ENCODE assay signal across 18 cellular contexts in the genomic region with DNA sequence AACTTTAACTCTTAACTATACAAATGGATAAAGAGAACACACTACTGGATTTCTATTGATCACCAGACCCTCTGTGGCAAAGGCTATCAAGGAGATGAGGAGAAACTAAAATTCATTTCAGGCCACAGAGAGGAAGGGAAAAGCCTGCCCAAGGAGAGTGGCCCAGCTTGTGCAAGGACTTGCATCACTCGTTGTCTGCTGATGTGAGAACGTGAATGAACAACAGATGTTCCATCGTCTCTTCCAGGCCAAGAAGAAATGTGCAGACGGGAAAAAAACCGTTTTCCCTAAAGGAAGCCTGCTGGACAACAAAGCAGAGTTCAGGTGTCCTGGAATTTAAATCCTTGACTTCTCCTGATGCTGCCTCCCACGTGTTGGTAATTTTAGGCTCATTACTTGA.
DNase-seq lines count a peak whose midpoint lies in the region; TF ChIP-seq lines count a peak whose summit lies in the region.
"Had no signal": no experiment of that assay in that cellular context is flagged by ENCODE, and none has a peak within 500 bp of the region (broad histone marks: within the 10 kb centered on the region; RNA-seq: fewer than 3 reads in every experiment).

No MANE protein-coding gene starts in this region.

- H2BK120ac ChIP-seq in mesenchymal stem cell (ENCODE audit: low read depth, low read length), result no peak overlapping the region

- 88% methylated on average over 6 of the region's 6 CpGs for WGBS in mesenchymal stem cell

- no peak overlapping the region for H3K18ac ChIP-seq in mesenchymal stem cell (ENCODE audit: low read depth in 1 of 2, low read length in 2 of 2)

- no peak overlapping the region for H4K8ac ChIP-seq in mesenchymal stem cell (ENCODE audit: low read length)

- DNase-seq in HFF-Myc (ENCODE audit: extremely low read depth, low read depth) (peak; percentile 81), fibroblast of peridontal ligament (ENCODE audit: extremely low read depth) (peak; percentile 72), mesenchymal stem cell (no peak), neural progenitor cell (ENCODE audit: low spot score) (no peak), COR-L47 (lab: John Stamatoyannopoulos, UW) (no peak), NCI-H2029 (lab: John Stamatoyannopoulos, UW) (no peak), cerebellar nuclear complex (lab: John Stamatoyannopoulos, UW) (no peak)
- DNase-seq: activated CD4-positive, alpha-beta memory T cell treated with anti-CD3 and anti-CD28 coated beads, Interleukin-2, amount 10 ng/mL, durations not matched to agents 7 days and 5 days; effector CD4-positive, alpha-beta T cell; kidney glomerular epithelial cell; NCI-H1694; NCI-H510A treated with DMSO at 0.1 percent for 48 hours; OCI-M1 had no signal

- peaks cover 5% of the 10 kb centered on the region for H3K27me3 Mint-ChIP-seq in neural progenitor cell (ENCODE audit: insufficient read depth, low read depth)
- H3K27me3 Mint-ChIP-seq: activated CD4-positive, alpha-beta memory T cell treated with anti-CD3 and anti-CD28 coated beads, Interleukin-2, amount 10 ng/mL, durations not matched to agents 7 days and 5 days; stimulated activated naive CD8-positive, alpha-beta T cell treated with anti-CD3 and anti-CD28 coated beads, Interleukin-15, amount 100 ng/mL, for 72 hours had no signal

- H3K27me3 ChIP-seq in mesenchymal stem cell (ENCODE audit: control insufficient read depth in 1 of 2, insufficient read depth in 1 of 2, low read length in 2 of 2), result no peaks in the 10 kb centered on the region
- no peaks in the 10 kb centered on the region for H3K27me3 ChIP-seq in subcutaneous abdominal adipose tissue (ENCODE audit: control insufficient read depth in 5 of 5, insufficient read depth in 4 of 5, low read length in 5 of 5)
- no peaks in the 10 kb centered on the region for H3K27me3 ChIP-seq in neural progenitor cell
- H3K27me3 ChIP-seq: body of pancreas had no signal

- H3K4me1 ChIP-seq in mesenchymal stem cell (ENCODE audit: control insufficient read depth, insufficient read depth, low read depth, low read length) (peaks cover 1% of the 10 kb centered on the region), subcutaneous abdominal adipose tissue (ENCODE audit: control insufficient read depth in 5 of 5, insufficient read depth in 5 of 5, low read length in 5 of 5) (peaks cover 2 to 71% (median 50%) of the 10 kb centered on the region in 5 donors), neural progenitor cell (peaks cover 3% of the 10 kb centered on the region)

- H2AK5ac ChIP-seq in mesenchymal stem cell (ENCODE audit: low read length, severe bottlenecking), result peak overlapping the region; percentile 31

- no peaks in the 10 kb centered on the region for H4K20me1 ChIP-seq in neural progenitor cell (ENCODE audit: low read depth)

- no peak overlapping the region for H3K23ac ChIP-seq in mesenchymal stem cell (ENCODE audit: low read length in 2 of 2)

- H4K91ac ChIP-seq in mesenchymal stem cell (ENCODE audit: low read length), result no peak overlapping the region

- no peak overlapping the region for H2BK15ac ChIP-seq in mesenchymal stem cell (ENCODE audit: low read depth, poor library complexity, severe bottlenecking)

- no peaks in the 10 kb centered on the region for H3K36me3 Mint-ChIP-seq in neural progenitor cell

- TF ChIP-seq CTCF in HFF-Myc (IDR thresholded peaks at IDR 0.05; ENCODE audit: low read depth, low read length, missing control alignments), result no peak
- no peak for TF ChIP-seq CTCF in neural progenitor cell (IDR thresholded peaks at IDR 0.05)

- H3K79me1 ChIP-seq in mesenchymal stem cell (replicated peaks; ENCODE audit: low read length, poor library complexity, severe bottlenecking), result peaks cover 4% of the 10 kb centered on the region

- H3K27ac ChIP-seq in mesenchymal stem cell (ENCODE audit: low read length, poor library complexity, severe bottlenecking) (no peak overlapping the region), subcutaneous abdominal adipose tissue (ENCODE audit: low read depth, low read length) (peak overlapping the region; percentile 77), neural progenitor cell (no peak overlapping the region)
- H3K27ac ChIP-seq: C4-2B had no signal

- H2AFZ ChIP-seq in mesenchymal stem cell (ENCODE audit: low read depth, low read length) (no peak overlapping the region), neural progenitor cell (replicated peaks) (no peak overlapping the region)

- H3K9me3 ChIP-seq in mesenchymal stem cell (ENCODE audit: control insufficient read depth, low read length) (no peaks in the 10 kb centered on the region), subcutaneous abdominal adipose tissue (ENCODE audit: control insufficient read depth in 5 of 5, low read length in 5 of 5) (no peaks in the 10 kb centered on the region), neural progenitor cell (ENCODE audit: low read depth) (no peaks in the 10 kb centered on the region)
- H3K9me3 ChIP-seq: body of pancreas had no signal

- H3K9me3 Mint-ChIP-seq in neural progenitor cell, result no peaks in the 10 kb centered on the region
- H3K9me3 Mint-ChIP-seq: activated CD4-positive, alpha-beta memory T cell treated with anti-CD3 and anti-CD28 coated beads, Interleukin-2, amount 10 ng/mL, durations not matched to agents 7 days and 5 days; stimulated activated naive CD8-positive, alpha-beta T cell treated with anti-CD3 and anti-CD28 coated beads, Interleukin-15, amount 100 ng/mL, for 72 hours had no signal

- no peak overlapping the region for H2BK12ac ChIP-seq in mesenchymal stem cell (ENCODE audit: low read length in 2 of 2)

- H3K27ac Mint-ChIP-seq in neural progenitor cell, result no peak overlapping the region
- H3K27ac Mint-ChIP-seq: stimulated activated naive CD8-positive, alpha-beta T cell treated with anti-CD3 and anti-CD28 coated beads, Interleukin-15, amount 100 ng/mL, for 72 hours had no signal

- no peak overlapping the region for H3K14ac ChIP-seq in mesenchymal stem cell (ENCODE audit: low read length in 2 of 2)

- H3F3A ChIP-seq in neural progenitor cell (ENCODE audit: low read depth), result no peaks in the 10 kb centered on the region

- no peak overlapping the region for H3K4me2 ChIP-seq in mesenchymal stem cell (ENCODE audit: low read length, poor library complexity, severe bottlenecking)
- no peak overlapping the region for H3K4me2 ChIP-seq in neural progenitor cell

- no peak overlapping the region for H3K4me3 ChIP-seq in HFF-Myc (replicated peaks; ENCODE audit: low read depth, low read length)
- no peak overlapping the region for H3K4me3 ChIP-seq in mesenchymal stem cell (ENCODE audit: insufficient read depth in 1 of 2, low read depth in 1 of 2, low read length in 2 of 2)
- no peak overlapping the region for H3K4me3 ChIP-seq in subcutaneous abdominal adipose tissue (ENCODE audit: low read depth in 1 of 5, low read length in 5 of 5)
- no peak overlapping the region for H3K4me3 ChIP-seq in neural progenitor cell
- H3K4me3 ChIP-seq: body of pancreas, GM12878 had no signal

- H3K4ac ChIP-seq in mesenchymal stem cell (ENCODE audit: low read depth in 1 of 2, low read length in 2 of 2), result no peak overlapping the region

- peaks cover 34% of the 10 kb centered on the region for H3K4me1 Mint-ChIP-seq in neural progenitor cell

- no peaks in the 10 kb centered on the region for H3K79me2 ChIP-seq in neural progenitor cell (ENCODE audit: low read depth)

- peak overlapping the region; percentile 85 for H3K9ac ChIP-seq in mesenchymal stem cell (ENCODE audit: low read length)
- H3K9ac ChIP-seq in subcutaneous abdominal adipose tissue (ENCODE audit: low read length in 5 of 5), result no peak overlapping the region
- H3K9ac ChIP-seq in neural progenitor cell, result no peak overlapping the region

- H2BK5ac ChIP-seq in mesenchymal stem cell (ENCODE audit: low read depth, low read length, poor library complexity, severe bottlenecking), result no peak overlapping the region

- H3K36me3 ChIP-seq in mesenchymal stem cell (ENCODE audit: control insufficient read depth in 1 of 2, insufficient read depth in 2 of 2, low read depth in 1 of 2, low read length in 2 of 2), result peaks cover 3 to 70% of the 10 kb centered on the region in 2 experiments
- H3K36me3 ChIP-seq in subcutaneous abdominal adipose tissue (ENCODE audit: control insufficient read depth in 5 of 5, insufficient read depth in 5 of 5, low read length in 5 of 5), result peaks cover 0 to 23% (median 10%) of the 10 kb centered on the region in 5 donors
- H3K36me3 ChIP-seq in neural progenitor cell, result no peaks in the 10 kb centered on the region

- no peak overlapping the region for H3K4me3 Mint-ChIP-seq in neural progenitor cell
- H3K4me3 Mint-ChIP-seq: activated CD4-positive, alpha-beta memory T cell treated with anti-CD3 and anti-CD28 coated beads, Interleukin-2, amount 10 ng/mL, durations not matched to agents 7 days and 5 days had no signal

Comparison
In these comparisons a context has a peak if more than half of its experiments do, and no peak if none do; other contexts are left out.
1. DNase-seq: peak in HFF-Myc (single experiment) and fibroblast of peridontal ligament (single experiment); none in mesenchymal stem cell (single experiment), neural progenitor cell (single experiment), COR-L47 (single experiment), NCI-H2029 (single experiment) and cerebellar nuclear complex (0 of 2).